ENCODE assay signal across 1 cellular context in genomic region chr9:87324613-87325194, GRCh38.
TF ChIP-seq lines count a peak whose summit lies in the region.

No MANE protein-coding gene starts in this region.

TF ChIP-seq in H1, 55 proteins besides CTCF, POLR2A, EP300 and RAD21 (continued from another document):
- TF ChIP-seq SP4 (IDR thresholded peaks at IDR 0.05; ENCODE audit: low read length), result no peak
- TF ChIP-seq EGR1 (IDR thresholded peaks at IDR 0.05; ENCODE audit: borderline replicate concordance, low read depth, low read length), result no peak
- TF ChIP-seq CEBPB (IDR thresholded peaks at IDR 0.05; ENCODE audit: low read depth, low read length), result no peak
